Comparison of ENCODE assay signal across 8 cellular contexts in genomic region chr12:4649358-4649661, GRCh38. TPM values are rescaled to one million over a fixed set of nuclear protein-coding genes. Genes with fewer than 3 reads are reported as not detected.
A peak's percentile ranks its signal among the peaks of the same experiment; 100 is the strongest.
DNase-seq lines count a peak whose midpoint lies in the region; ATAC-seq and TF ChIP-seq lines count a peak whose summit lies in the region.

No MANE protein-coding gene starts in this region.

- peaks cover 0 to 16% (median 7%) of the 10 kb centered on the region in 4 donors for H3K4me1 ChIP-seq in right lobe of liver
- peaks cover 0 to 18% (median 11%) of the 10 kb centered on the region in 4 donors for H3K4me1 ChIP-seq in tibial artery

- peaks cover 48% of the 10 kb centered on the region for H3K4me1 Mint-ChIP-seq in activated CD4-positive, alpha-beta T cell treated with anti-CD3 and anti-CD28 coated beads, Interleukin-2, amount 10 ng/mL, durations not matched to agents 7 days and 5 days

- ATAC-seq in right lobe of liver (no peak), GM18858 (IDR thresholded peaks at IDR 0.05; ENCODE audit: unreplicated experiment) (no peak), GM18505 (IDR thresholded peaks at IDR 0.05; ENCODE audit: unreplicated experiment) (no peak)

- no peaks in the 10 kb centered on the region for H3K9me3 Mint-ChIP-seq in activated CD4-positive, alpha-beta T cell treated with anti-CD3 and anti-CD28 coated beads, Interleukin-2, amount 10 ng/mL, durations not matched to agents 7 days and 5 days

- H3K27ac Mint-ChIP-seq in activated CD4-positive, alpha-beta T cell treated with anti-CD3 and anti-CD28 coated beads, Interleukin-2, amount 10 ng/mL, durations not matched to agents 7 days and 5 days, result peak overlapping the region; percentile 97

- 0% methylated on average over 6 of the region's 6 CpGs for WGBS in right lobe of liver (ENCODE audit: insufficient coverage, low coverage, low lambda C conversion rate, missing lambda C conversion rate)

- H3K36me3 Mint-ChIP-seq in activated CD4-positive, alpha-beta T cell treated with anti-CD3 and anti-CD28 coated beads, Interleukin-2, amount 10 ng/mL, durations not matched to agents 7 days and 5 days (ENCODE audit: low read depth), result peaks cover 1% of the 10 kb centered on the region

- peak overlapping the region; percentile 99 for H3K4me3 Mint-ChIP-seq in activated CD4-positive, alpha-beta T cell treated with anti-CD3 and anti-CD28 coated beads, Interleukin-2, amount 10 ng/mL, durations not matched to agents 7 days and 5 days

- H3K27ac ChIP-seq in right lobe of liver (peak overlapping the region; percentile 41 to 73 (median 54)), tibial artery (peak overlapping the region; percentile 82 to 90)

- H3K36me3 ChIP-seq in right lobe of liver (peaks cover 0 to 3% (median 0%) of the 10 kb centered on the region in 4 donors), tibial artery (peaks cover 0 to 2% (median 0%) of the 10 kb centered on the region in 3 donors)

- TF ChIP-seq POLR2A in right lobe of liver (IDR thresholded peaks at IDR 0.05) (no peak), GM18505 (IDR thresholded peaks at IDR 0.05; ENCODE audit: borderline replicate concordance, extremely low read depth, insufficient read depth, insufficient read length) (no peak)

- POLR2A ChIA-PET in activated CD4-positive, alpha-beta T cell treated with anti-CD3 and anti-CD28 coated beads, Interleukin-2, amount 10 ng/mL, durations not matched to agents 7 days and 5 days (lab: Charles Lee), result interaction anchor here (0.7 kb wide), 1 partner anchor 35 kb away, joined by 3 read pairs; no protein-coding TSS in a partner anchor

- no peaks in the 10 kb centered on the region for H3K9me3 ChIP-seq in right lobe of liver
- no peaks in the 10 kb centered on the region for H3K9me3 ChIP-seq in tibial artery

- in situ Hi-C loops in astrocyte of the cerebellum (cut with HindIII; ENCODE audit: low sequenced_read_pairs), result no loop called here

- no peaks in the 10 kb centered on the region for H3K27me3 Mint-ChIP-seq in activated CD4-positive, alpha-beta T cell treated with anti-CD3 and anti-CD28 coated beads, Interleukin-2, amount 10 ng/mL, durations not matched to agents 7 days and 5 days

- intact Hi-C loops in right lobe of liver (cut with DNase I), result no loop called here
- intact Hi-C loops in tibial artery (cut with DNase I; ENCODE audit: low total_unique reads), result loop anchor here (5.0 to 10.0 kb wide), 2 partner anchors 47 to 115 kb away; partner anchors contain the start of gene RAD51AP1

- H3K4me3 ChIP-seq in astrocyte of the cerebellum (ENCODE audit: low read depth, low read length) (peak overlapping the region; percentile 61), right lobe of liver (peak overlapping the region; percentile 64 to 82 (median 75)), tibial artery (peak overlapping the region; percentile 74 to 90)

- TF ChIP-seq CTCF in astrocyte of the cerebellum (IDR thresholded peaks at IDR 0.05; ENCODE audit: low read depth, low read length, missing control alignments), result no peak
- TF ChIP-seq CTCF in right lobe of liver (IDR thresholded peaks at IDR 0.05), result no peak
- no peak for TF ChIP-seq CTCF in tibial artery (IDR thresholded peaks at IDR 0.05)

- no peaks in the 10 kb centered on the region for H3K27me3 ChIP-seq in right lobe of liver
- H3K27me3 ChIP-seq in tibial artery, result no peaks in the 10 kb centered on the region

- no peak for DNase-seq in activated CD4-positive, alpha-beta T cell treated with anti-CD3 and anti-CD28 coated beads, Interleukin-2, amount 10 ng/mL, durations not matched to agents 7 days and 5 days
- DNase-seq in activated CD4-positive, alpha-beta T cell treated with anti-CD3 and anti-CD28 coated beads for 1 hour, result no peak
- no peak for DNase-seq in astrocyte of the cerebellum (ENCODE audit: low read depth)
- no peak for DNase-seq in right lobe of liver
- DNase-seq in tibial artery, result no peak
- no peak for DNase-seq in pons (ENCODE audit: low spot score)

- CTCF ChIA-PET in activated CD4-positive, alpha-beta T cell treated with anti-CD3 and anti-CD28 coated beads, Interleukin-2, amount 10 ng/mL, durations not matched to agents 7 days and 5 days (lab: Charles Lee), result interaction anchor here (0.5 to 1.5 kb wide), 5 partner anchors 16 to 321 kb away, joined by 3 to 7 read pairs (median 4); no protein-coding TSS in a partner anchor

RNA-seq across cellular contexts. Expression of gene NDUFA9, which starts 0.4 kb away (rescaled TPM):
- total RNA-seq in activated CD4-positive, alpha-beta T cell treated with anti-CD3 and anti-CD28 coated beads, Interleukin-2, amount 10 ng/mL, durations not matched to agents 7 days and 5 days, result 100 to 1,000 TPM; 105 to 120 TPM
- 10 to 100 TPM; 30.6 to 75.2 (median 57.8) TPM for total RNA-seq in right lobe of liver

RNA-seq across cellular contexts. Expression of gene AKAP3, which starts 0.5 kb away (rescaled TPM):
- total RNA-seq in activated CD4-positive, alpha-beta T cell treated with anti-CD3 and anti-CD28 coated beads, Interleukin-2, amount 10 ng/mL, durations not matched to agents 7 days and 5 days, result 1 to 10 TPM; 2.5 to 2.6 TPM
- 1 to 10 TPM in 4 of 6 experiments, under 1 TPM in 2; 0.72 to 3.2 (median 2.1) TPM for total RNA-seq in right lobe of liver
